15 cellular contexts compared by ENCODE assay signal in genomic region chr10:124566222-124566888, GRCh38.
"Had no signal": no experiment of that assay in that cellular context is flagged by ENCODE, and none has a peak within 500 bp of the region (broad histone marks: within the 10 kb centered on the region; RNA-seq: fewer than 3 reads in every experiment).

No MANE protein-coding gene starts in this region.

- H3K27me3 ChIP-seq: ascending aorta, dorsolateral prefrontal cortex, ovary had no signal

- H3K27me3 Mint-ChIP-seq: activated CD4-positive, alpha-beta memory T cell treated with anti-CD3 and anti-CD28 coated beads for 36 hours; activated naive CD8-positive, alpha-beta T cell treated with anti-CD3 and anti-CD28 coated beads for 36 hours; memory B cell; stimulated activated naive B cell treated with anti-CD40 and anti-IgM and Interleukin-4, amounts not matched to agents 10 μg/mL and 1 μg/mL and 100 μg/mL, for 72 hours had no signal

- H3K36me3 ChIP-seq: ascending aorta, ovary had no signal

- H3K9me3 Mint-ChIP-seq: activated CD4-positive, alpha-beta memory T cell treated with anti-CD3 and anti-CD28 coated beads for 36 hours; activated naive CD8-positive, alpha-beta T cell treated with anti-CD3 and anti-CD28 coated beads for 36 hours; type B pancreatic cell had no signal

- ATAC-seq: activated T-cell treated with anti-CD3 and anti-CD28 coated beads, Interleukin-2, amount 50 U/mL, for 72 hours; esophagus mucosa had no signal

- H3K4me2 ChIP-seq: smooth muscle cell had no signal

- DNase-seq: activated CD4-positive, alpha-beta memory T cell treated with anti-CD3 and anti-CD28 coated beads for 36 hours; activated gamma-delta T cell treated with Interleukin-2 at 50 U/mL for 16 hours; activated naive CD8-positive, alpha-beta T cell treated with anti-CD3 and anti-CD28 coated beads for 36 hours; activated T-cell treated with anti-CD3 and anti-CD28 coated beads, Interleukin-2, amount 50 U/mL, for 72 hours; stimulated activated CD4-positive, alpha-beta T cell treated with anti-CD3 and anti-CD28 coated beads, Interleukin-1b, Interleukin-23, amount 100 ng/mL, for 48 hours; stimulated activated naive B cell treated with anti-CD40 and anti-IgM and Interleukin-4, amounts not matched to agents 10 μg/mL and 1 μg/mL and 100 μg/mL, for 72 hours; T-helper 9 cell had no signal

- H3K36me3 Mint-ChIP-seq: activated CD4-positive, alpha-beta memory T cell treated with anti-CD3 and anti-CD28 coated beads for 36 hours; activated naive CD8-positive, alpha-beta T cell treated with anti-CD3 and anti-CD28 coated beads for 36 hours; type B pancreatic cell had no signal

- H3K4me1 Mint-ChIP-seq: activated naive CD8-positive, alpha-beta T cell treated with anti-CD3 and anti-CD28 coated beads for 36 hours had no signal

- H3K27ac Mint-ChIP-seq: activated CD4-positive, alpha-beta memory T cell treated with anti-CD3 and anti-CD28 coated beads for 36 hours; activated naive CD8-positive, alpha-beta T cell treated with anti-CD3 and anti-CD28 coated beads for 36 hours; activated T-cell treated with anti-CD3 and anti-CD28 coated beads, Interleukin-2, amount 50 U/mL, for 72 hours; memory B cell; stimulated activated naive B cell treated with anti-CD40 and anti-IgM and Interleukin-4, amounts not matched to agents 10 μg/mL and 1 μg/mL and 100 μg/mL, for 72 hours; type B pancreatic cell had no signal

- H3K9me3 ChIP-seq: ascending aorta, ovary had no signal

- H3K27ac ChIP-seq: ascending aorta, ovary, VCaP had no signal

- H3K4me3 ChIP-seq: ascending aorta, dorsolateral prefrontal cortex, ovary, smooth muscle cell had no signal

- H3K4me1 ChIP-seq: ascending aorta had no signal

- H3K4me3 Mint-ChIP-seq: activated CD4-positive, alpha-beta memory T cell treated with anti-CD3 and anti-CD28 coated beads for 36 hours; activated naive CD8-positive, alpha-beta T cell treated with anti-CD3 and anti-CD28 coated beads for 36 hours; activated T-cell treated with anti-CD3 and anti-CD28 coated beads, Interleukin-2, amount 50 U/mL, for 72 hours; memory B cell; stimulated activated naive B cell treated with anti-CD40 and anti-IgM and Interleukin-4, amounts not matched to agents 10 μg/mL and 1 μg/mL and 100 μg/mL, for 72 hours; type B pancreatic cell had no signal
